8 cellular contexts compared by ENCODE assay signal in the genomic region with DNA sequence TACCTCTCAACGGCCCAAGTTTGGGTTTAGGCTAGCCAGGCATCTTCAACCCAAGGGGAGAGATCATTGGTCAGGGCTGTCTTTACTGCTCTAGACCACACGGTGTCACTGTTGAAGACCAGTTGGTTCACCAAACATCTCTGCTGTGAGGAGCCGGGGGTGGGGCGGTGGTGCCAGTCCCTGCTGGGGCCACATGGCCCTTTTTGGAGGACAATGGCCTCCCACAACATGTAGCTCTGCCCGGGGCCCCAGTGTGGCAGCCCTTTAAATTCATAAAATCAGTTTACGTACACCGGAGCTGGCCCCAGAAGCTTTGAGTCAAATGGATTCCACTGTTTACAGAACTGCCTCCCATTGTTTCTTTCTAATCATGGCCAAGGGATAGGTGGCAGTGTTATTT. TPM values are rescaled to one million over a fixed set of nuclear protein-coding genes. Genes with fewer than 3 reads are reported as not detected.
DNase-seq lines count a peak whose midpoint lies in the region; ATAC-seq and TF ChIP-seq lines count a peak whose summit lies in the region.

No MANE protein-coding gene starts in this region.

- CTCF ChIA-PET in activated CD4-positive, alpha-beta memory T cell treated with anti-CD3 and anti-CD28 coated beads for 36 hours (lab: Charles Lee): interaction anchor here (0.6 kb wide), 1 partner anchor 21 kb away, joined by 3 read pairs; no protein-coding TSS in a partner anchor

- no peak overlapping the region for H3K4me3 ChIP-seq in fibroblast of villous mesenchyme (ENCODE audit: low read depth, low read length)

- no peaks in the 10 kb centered on the region for H3K36me3 Mint-ChIP-seq in activated CD4-positive, alpha-beta memory T cell treated with anti-CD3 and anti-CD28 coated beads for 36 hours

- DNase-seq in COLO668 (lab: John Stamatoyannopoulos, UW; ENCODE audit: unreplicated experiment): peak; percentile 41
- DNase-seq in NCI-H2196 (lab: John Stamatoyannopoulos, UW; ENCODE audit: unreplicated experiment): peak; percentile 57
- DNase-seq in activated CD4-positive, alpha-beta memory T cell treated with anti-CD3 and anti-CD28 coated beads for 36 hours: peak; percentile 33
- peak; percentile 62 for DNase-seq in fibroblast of villous mesenchyme (ENCODE audit: low read depth)
- no peak for DNase-seq in omental fat pad (ENCODE audit: low spot score)
- no peak for DNase-seq in DMS79 treated with DMSO at 0.1 percent for 48 hours (lab: John Stamatoyannopoulos, UW)

- H3K27ac Mint-ChIP-seq in activated CD4-positive, alpha-beta memory T cell treated with anti-CD3 and anti-CD28 coated beads for 36 hours: no peak overlapping the region

- H3K4me1 Mint-ChIP-seq in activated CD4-positive, alpha-beta memory T cell treated with anti-CD3 and anti-CD28 coated beads for 36 hours (ENCODE audit: low read depth): no peaks in the 10 kb centered on the region

- no peak overlapping the region for H3K4me3 Mint-ChIP-seq in activated CD4-positive, alpha-beta memory T cell treated with anti-CD3 and anti-CD28 coated beads for 36 hours

- intact Hi-C loops in activated CD4-positive, alpha-beta memory T cell treated with anti-CD3 and anti-CD28 coated beads for 36 hours (cut with micrococcal nuclease): loop anchor here (1.0 kb wide), 1 partner anchor 128 kb away; no protein-coding TSS in a partner anchor

- no peaks in the 10 kb centered on the region for H3K9me3 Mint-ChIP-seq in activated CD4-positive, alpha-beta memory T cell treated with anti-CD3 and anti-CD28 coated beads for 36 hours

- peak; percentile 85 for TF ChIP-seq CTCF in fibroblast of villous mesenchyme (IDR thresholded peaks at IDR 0.05; ENCODE audit: insufficient read depth, low read depth, low read length)
- peak in 1 of 3 donors; percentile 29 for TF ChIP-seq CTCF in omental fat pad (IDR thresholded peaks at IDR 0.05)

- ATAC-seq in GM18907 (IDR thresholded peaks at IDR 0.05; ENCODE audit: unreplicated experiment) (peak; percentile 95), HG03095 (IDR thresholded peaks at IDR 0.05; ENCODE audit: unreplicated experiment) (peak; percentile 92), omental fat pad (ENCODE audit: low FRiP score) (peak; percentile 85)

- POLR2A ChIA-PET in activated CD4-positive, alpha-beta memory T cell treated with anti-CD3 and anti-CD28 coated beads for 36 hours (lab: Charles Lee): no interaction called here

- H3K27me3 Mint-ChIP-seq in activated CD4-positive, alpha-beta memory T cell treated with anti-CD3 and anti-CD28 coated beads for 36 hours: peaks cover 10% of the 10 kb centered on the region

RNA-seq across cellular contexts. Expression of a gene that starts 19.1 kb away (rescaled TPM):
- total RNA-seq in activated CD4-positive, alpha-beta memory T cell treated with anti-CD3 and anti-CD28 coated beads for 36 hours: not detected
- total RNA-seq in fibroblast of villous mesenchyme (0.32 TPM in 1 of 2 replicates, not detected in the other), omental fat pad (10 to 100 TPM; 11.3 to 81.5 (median 20.5) TPM)

RNA-seq across cellular contexts. Expression of a gene that starts 24.9 kb away (rescaled TPM):
- under 1 TPM; 0.83 to 0.92 TPM for total RNA-seq in activated CD4-positive, alpha-beta memory T cell treated with anti-CD3 and anti-CD28 coated beads for 36 hours
- total RNA-seq in fibroblast of villous mesenchyme: 52.2 and 80.3 TPM in 2 replicates
- 1,000 to 10,000 TPM in 1 of 4 donors, 100 to 1,000 TPM in 3; 273 to 1,679 (median 590) TPM for total RNA-seq in omental fat pad

Comparison
In these comparisons a context has a peak if more than half of its experiments do, and no peak if none do; other contexts are left out.
1. DNase-seq: peak in COLO668 (single experiment), NCI-H2196 (single experiment), activated CD4-positive, alpha-beta memory T cell treated with anti-CD3 and anti-CD28 coated beads for 36 hours (single experiment) and fibroblast of villous mesenchyme (single experiment); none in omental fat pad (single experiment) and DMS79 treated with DMSO at 0.1 percent for 48 hours (single experiment).
2. RNA of a gene that starts 24.9 kb away (total RNA-seq): 273 to 1,679 TPM in omental fat pad and 52.2 to 80.3 TPM in fibroblast of villous mesenchyme; 0.83 to 0.92 TPM in activated CD4-positive, alpha-beta memory T cell treated with anti-CD3 and anti-CD28 coated beads for 36 hours; every median in the first group is over 10 times any median in the second.
3. Peak in every context shown above with its lines, with median percentiles within 50 percentile points of each other: ATAC-seq.